Comparison of ENCODE assay signal across 8 cellular contexts in genomic region chr1:235199441-235199840, GRCh38. TPM values are rescaled to one million over a fixed set of nuclear protein-coding genes. Genes with fewer than 3 reads are reported as not detected.
DNase-seq lines count a peak whose midpoint lies in the region; ATAC-seq and TF ChIP-seq lines count a peak whose summit lies in the region.

No MANE protein-coding gene starts in this region.

- H3K36me3 ChIP-seq in adipocyte (ENCODE audit: control insufficient read depth, insufficient read depth, low read length, severe bottlenecking) (peaks cover 13% of the 10 kb centered on the region), iPS DF 6.9 (ENCODE audit: control insufficient read depth, insufficient read depth, low read length) (no peaks in the 10 kb centered on the region; the same call in 1 of the 2 replicates), thoracic aorta (peaks cover 11% of the 10 kb centered on the region)

- intact Hi-C loops in activated CD4-positive, alpha-beta T cell treated with anti-CD3 and anti-CD28 coated beads, Interleukin-2, amount 10 ng/mL, durations not matched to agents 24 days and 14 days (cut with micrococcal nuclease), result no loop called here

- ATAC-seq in thoracic aorta (ENCODE audit: insufficient number of reproducible peaks, low FRiP score, low read depth) (no peak), HG03039 (IDR thresholded peaks at IDR 0.05; ENCODE audit: unreplicated experiment) (no peak)

- no peaks in the 10 kb centered on the region for H3K9me3 ChIP-seq in adipocyte (ENCODE audit: control insufficient read depth, low read length)
- no peaks in the 10 kb centered on the region for H3K9me3 ChIP-seq in iPS DF 6.9 (ENCODE audit: control insufficient read depth, insufficient read depth, low read length)
- no peaks in the 10 kb centered on the region for H3K9me3 ChIP-seq in thoracic aorta

- H3K36me3 Mint-ChIP-seq in activated CD4-positive, alpha-beta T cell treated with anti-CD3 and anti-CD28 coated beads, Interleukin-2, amount 10 ng/mL, durations not matched to agents 24 days and 14 days (ENCODE audit: low read depth), result peaks cover 23% of the 10 kb centered on the region

- H3K4me1 ChIP-seq in adipocyte (ENCODE audit: control insufficient read depth, insufficient read depth, low read length) (peaks cover 8% of the 10 kb centered on the region), iPS DF 6.9 (ENCODE audit: control insufficient read depth, insufficient read depth, low read length) (no peaks in the 10 kb centered on the region), thoracic aorta (ENCODE audit: control insufficient read depth in 1 of 2, low read depth in 2 of 2) (no peaks in the 10 kb centered on the region)

- no peak overlapping the region for H3K27ac ChIP-seq in iPS DF 6.9 (ENCODE audit: low read length)
- H3K27ac ChIP-seq in thoracic aorta, result no peak overlapping the region

- no CpG with 5 or more reads among the region's 6 CpGs for WGBS in iPS DF 6.9 (ENCODE audit: insufficient coverage, insufficient read length)

- H3K4me3 ChIP-seq in adipocyte (ENCODE audit: low read length) (no peak overlapping the region), iPS DF 6.9 (ENCODE audit: low read length) (no peak overlapping the region), thoracic aorta (no peak overlapping the region)

- no peak overlapping the region for H3K4me3 Mint-ChIP-seq in activated CD4-positive, alpha-beta T cell treated with anti-CD3 and anti-CD28 coated beads, Interleukin-2, amount 10 ng/mL, durations not matched to agents 24 days and 14 days

- no peaks in the 10 kb centered on the region for H3K27me3 Mint-ChIP-seq in activated CD4-positive, alpha-beta T cell treated with anti-CD3 and anti-CD28 coated beads, Interleukin-2, amount 10 ng/mL, durations not matched to agents 24 days and 14 days

- TF ChIP-seq CTCF in thoracic aorta (IDR thresholded peaks at IDR 0.05), result peak; percentile 12

- H3K9ac ChIP-seq in adipocyte (ENCODE audit: low read length), result peak overlapping the region; percentile 65

- H3K27me3 ChIP-seq in adipocyte (replicated peaks; ENCODE audit: control insufficient read depth, insufficient read depth, low read length), result no peaks in the 10 kb centered on the region
- H3K27me3 ChIP-seq in iPS DF 6.9 (ENCODE audit: control insufficient read depth, insufficient read depth, low read length), result no peaks in the 10 kb centered on the region
- H3K27me3 ChIP-seq in thoracic aorta (replicated peaks; ENCODE audit: insufficient read depth), result no peaks in the 10 kb centered on the region

- H3K9me3 Mint-ChIP-seq in activated CD4-positive, alpha-beta T cell treated with anti-CD3 and anti-CD28 coated beads, Interleukin-2, amount 10 ng/mL, durations not matched to agents 24 days and 14 days, result no peaks in the 10 kb centered on the region

- H3K27ac Mint-ChIP-seq in activated CD4-positive, alpha-beta T cell treated with anti-CD3 and anti-CD28 coated beads, Interleukin-2, amount 10 ng/mL, durations not matched to agents 24 days and 14 days, result peak overlapping the region; percentile 1

- no peak for DNase-seq in activated CD4-positive, alpha-beta T cell treated with anti-CD3 and anti-CD28 coated beads, Interleukin-2, amount 10 ng/mL, durations not matched to agents 24 days and 14 days
- no peak for DNase-seq in activated CD4-positive, alpha-beta T cell treated with anti-CD3 and anti-CD28 coated beads for 1 hour
- peak; percentile 66 for DNase-seq in adipocyte (ENCODE audit: low read depth)
- DNase-seq in iPS DF 6.9 (ENCODE audit: low read depth, low spot score), result peak; percentile 57
- no peak for DNase-seq in thoracic aorta (ENCODE audit: low spot score)
- DNase-seq in activated T-cell treated with anti-CD3 and anti-CD28 coated beads, Interleukin-2, amount 50 U/mL, for 48 hours, result no peak
- DNase-seq in HuH-7.5 (ENCODE audit: low spot score), result no peak

- H3K4me1 Mint-ChIP-seq in activated CD4-positive, alpha-beta T cell treated with anti-CD3 and anti-CD28 coated beads, Interleukin-2, amount 10 ng/mL, durations not matched to agents 24 days and 14 days, result peaks cover 4% of the 10 kb centered on the region

RNA-seq across cellular contexts. Expression of gene RBM34, which starts 38.4 kb away (rescaled TPM):
- 123 and 135 TPM in 2 replicates for total RNA-seq in activated CD4-positive, alpha-beta T cell treated with anti-CD3 and anti-CD28 coated beads, Interleukin-2, amount 10 ng/mL, durations not matched to agents 24 days and 14 days
- total RNA-seq in thoracic aorta, result 10 to 100 TPM; 37.0 to 59.8 TPM

Comparison
In these comparisons a context has a peak if more than half of its experiments do, and no peak if none do; other contexts are left out.
1. DNase-seq: peak in adipocyte (single experiment) and iPS DF 6.9 (single experiment); none in activated CD4-positive, alpha-beta T cell treated with anti-CD3 and anti-CD28 coated beads, Interleukin-2, amount 10 ng/mL, durations not matched to agents 24 days and 14 days (single experiment), activated CD4-positive, alpha-beta T cell treated with anti-CD3 and anti-CD28 coated beads for 1 hour (single experiment), thoracic aorta (single experiment), activated T-cell treated with anti-CD3 and anti-CD28 coated beads, Interleukin-2, amount 50 U/mL, for 48 hours (0 of 2) and HuH-7.5 (single experiment).